Comparison of ENCODE assay signal across 1 cellular context in the genomic region with DNA sequence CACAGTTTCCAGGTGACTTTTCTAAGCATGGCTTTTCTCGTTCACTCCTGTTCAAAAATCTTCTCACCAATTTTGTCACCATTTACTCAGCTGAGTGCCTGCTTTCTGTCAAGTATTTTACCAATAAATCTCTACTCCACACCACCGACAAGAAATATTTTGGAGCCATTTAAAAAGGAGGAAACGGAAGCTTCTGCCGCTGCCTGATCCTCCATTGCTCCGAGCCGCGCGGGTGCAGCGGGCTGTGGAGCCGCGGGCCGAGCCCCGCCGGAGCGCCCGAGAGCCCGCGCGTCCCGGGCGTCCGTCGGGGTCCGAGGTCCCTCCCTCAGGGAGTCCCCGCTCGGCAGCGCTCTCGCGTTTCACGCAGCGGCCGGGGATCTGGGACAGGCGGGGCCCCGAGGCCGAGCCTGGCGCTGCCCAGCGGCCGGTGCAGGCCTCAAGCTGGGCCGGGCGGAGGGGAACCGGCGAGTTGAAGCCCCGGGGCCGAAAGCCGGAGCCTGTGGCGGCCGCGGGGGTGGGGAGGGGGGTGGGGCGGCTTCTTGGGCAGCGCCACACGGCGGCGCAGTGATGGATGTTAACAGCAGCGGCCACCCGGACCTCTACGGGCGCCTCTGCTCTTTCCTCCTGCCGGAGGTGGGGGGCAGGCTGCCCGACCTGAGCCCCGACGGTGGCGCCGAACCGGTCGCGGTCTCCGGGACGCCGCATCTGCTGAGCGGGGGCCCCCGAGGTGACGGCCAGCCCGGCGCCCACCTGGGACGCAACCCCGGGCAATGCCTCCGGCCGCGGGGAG.
A peak's percentile ranks its signal among the peaks of the same experiment; 100 is the strongest.
TF ChIP-seq lines count a peak whose summit lies in the region.

No MANE protein-coding gene starts in this region.

TF ChIP-seq in A549, 52 proteins besides CTCF, POLR2A, EP300 and RAD21 (continued from another document):
- TF ChIP-seq, protein P1, sequence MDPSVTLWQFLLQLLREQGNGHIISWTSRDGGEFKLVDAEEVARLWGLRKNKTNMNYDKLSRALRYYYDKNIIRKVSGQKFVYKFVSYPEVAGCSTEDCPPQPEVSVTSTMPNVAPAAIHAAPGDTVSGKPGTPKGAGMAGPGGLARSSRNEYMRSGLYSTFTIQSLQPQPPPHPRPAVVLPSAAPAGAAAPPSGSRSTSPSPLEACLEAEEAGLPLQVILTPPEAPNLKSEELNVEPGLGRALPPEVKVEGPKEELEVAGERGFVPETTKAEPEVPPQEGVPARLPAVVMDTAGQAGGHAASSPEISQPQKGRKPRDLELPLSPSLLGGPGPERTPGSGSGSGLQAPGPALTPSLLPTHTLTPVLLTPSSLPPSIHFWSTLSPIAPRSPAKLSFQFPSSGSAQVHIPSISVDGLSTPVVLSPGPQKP (IDR thresholded peaks at IDR 0.05; ENCODE audit: low read depth, low read length): no peak
- no peak for TF ChIP-seq MAFK (IDR thresholded peaks at IDR 0.05; ENCODE audit: partially characterized antibody)
- no peak for TF ChIP-seq KDM1A (IDR thresholded peaks at IDR 0.05; ENCODE audit: low read depth)
- no peak for TF ChIP-seq HOXA7 (CRISPR knock-in tag; IDR thresholded peaks at IDR 0.05)
- no peak for TF ChIP-seq CEBPB (IDR thresholded peaks at IDR 0.05)
- TF ChIP-seq EHF (CRISPR knock-in tag; IDR thresholded peaks at IDR 0.05): no peak
- TF ChIP-seq JUN (IDR thresholded peaks at IDR 0.05): peak; percentile 24 to 41; a peak in 2 of 5 replicates
- TF ChIP-seq JUNB (IDR thresholded peaks at IDR 0.05): no peak
- TF ChIP-seq RCOR1 (IDR thresholded peaks at IDR 0.05; ENCODE audit: low read depth, low read length): no peak
- no peak for TF ChIP-seq SREBF2 (IDR thresholded peaks at IDR 0.05)
- TF ChIP-seq CHD4 (IDR thresholded peaks at IDR 0.05; ENCODE audit: borderline replicate concordance): no peak
- TF ChIP-seq GATA3 (IDR thresholded peaks at IDR 0.05; ENCODE audit: borderline replicate concordance): no peak
- no peak for TF ChIP-seq BHLHE40 (IDR thresholded peaks at IDR 0.05; ENCODE audit: low read depth, low read length)
- TF ChIP-seq SMC3 (IDR thresholded peaks at IDR 0.05): peak; percentile 72
- TF ChIP-seq HOXB5 (CRISPR knock-in tag; IDR thresholded peaks at IDR 0.05): peak; percentile 28; the same call in 1 of the 2 replicates
- TF ChIP-seq, protein P2, sequence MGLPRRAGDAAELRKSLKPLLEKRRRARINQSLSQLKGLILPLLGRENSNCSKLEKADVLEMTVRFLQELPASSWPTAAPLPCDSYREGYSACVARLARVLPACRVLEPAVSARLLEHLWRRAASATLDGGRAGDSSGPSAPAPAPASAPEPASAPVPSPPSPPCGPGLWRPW (IDR thresholded peaks at IDR 0.05): no peak
- no peak for TF ChIP-seq MAZ (IDR thresholded peaks at IDR 0.05; ENCODE audit: borderline replicate concordance, low read depth, low read length)
- TF ChIP-seq TP53 (CRISPR knock-in tag; IDR thresholded peaks at IDR 0.05): no peak
- TF ChIP-seq EHMT2 (IDR thresholded peaks at IDR 0.05; ENCODE audit: low read depth): no peak
- TF ChIP-seq CHD2 (IDR thresholded peaks at IDR 0.05; ENCODE audit: low read length, partially characterized antibody): no peak
- TF ChIP-seq, protein P3, sequence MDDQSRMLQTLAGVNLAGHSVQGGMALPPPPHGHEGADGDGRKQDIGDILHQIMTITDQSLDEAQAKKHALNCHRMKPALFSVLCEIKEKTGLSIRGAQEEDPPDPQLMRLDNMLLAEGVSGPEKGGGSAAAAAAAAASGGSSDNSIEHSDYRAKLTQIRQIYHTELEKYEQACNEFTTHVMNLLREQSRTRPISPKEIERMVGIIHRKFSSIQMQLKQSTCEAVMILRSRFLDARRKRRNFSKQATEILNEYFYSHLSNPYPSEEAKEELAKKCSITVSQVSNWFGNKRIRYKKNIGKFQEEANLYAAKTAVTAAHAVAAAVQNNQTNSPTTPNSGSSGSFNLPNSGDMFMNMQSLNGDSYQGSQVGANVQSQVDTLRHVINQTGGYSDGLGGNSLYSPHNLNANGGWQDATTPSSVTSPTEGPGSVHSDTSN (IDR thresholded peaks at IDR 0.05): no peak
- no peak for TF ChIP-seq ZC3H11A (IDR thresholded peaks at IDR 0.05)
- TF ChIP-seq RARB (CRISPR knock-in tag; IDR thresholded peaks at IDR 0.05): no peak
- no peak for TF ChIP-seq ZNF302 (CRISPR knock-in tag; IDR thresholded peaks at IDR 0.05)
- TF ChIP-seq POLR2AphosphoS2 (conservative IDR thresholded peaks at IDR 0.05; ENCODE audit: low read length): no peak
- TF ChIP-seq FOXS1 (CRISPR knock-in tag; IDR thresholded peaks at IDR 0.05): no peak
